ENCODE assay signal across 39 cellular contexts in genomic region chr2:186855216-186855615, GRCh38. TPM values are rescaled to one million over a fixed set of nuclear protein-coding genes. Genes with fewer than 3 reads are reported as not detected.
"Had no signal": no experiment of that assay in that cellular context is flagged by ENCODE, and none has a peak within 500 bp of the region (broad histone marks: within the 10 kb centered on the region; RNA-seq: fewer than 3 reads in every experiment).

No MANE protein-coding gene starts in this region.

- DNase-seq: Karpas-422, Kasumi-1, MG63, MM.1S, MV-4-11, NCI-H1048, NCI-H1092, NCI-H1092 treated with DMSO at 0.1 percent for 48 hours, NCI-H1105, NCI-H1105 treated with DMSO at 0.1 percent for 48 hours, NCI-H1417, NCI-H1417 treated with DMSO at 0.1 percent for 48 hours, NCI-H1436, NCI-H1436 treated with DMSO at 0.1 percent for 48 hours, NCI-H146, NCI-H1694, NCI-H1694 treated with DMSO at 0.1 percent for 48 hours, NCI-H187, NCI-H187 treated with DMSO at 0.1 percent for 48 hours, NCI-H1930, NCI-H2029, NCI-H2029 treated with DMSO at 0.1 percent for 48 hours, NCI-H2081, NCI-H2081 treated with DMSO at 0.1 percent for 48 hours, NCI-H2107, NCI-H2171, NCI-H2171 treated with DMSO at 0.1 percent for 48 hours, NCI-H2227 treated with DMSO at 0.1 percent for 48 hours, NCI-H226, NCI-H345, NCI-H446, NCI-H446 treated with DMSO at 0.1 percent for 48 hours, NCI-H510A, NCI-H510A treated with DMSO at 0.1 percent for 48 hours, NCI-H524, NCI-H524 treated with DMSO at 0.1 percent for 48 hours had no signal

- H3K36me3 ChIP-seq: MG63 had no signal

- H3K9me3 ChIP-seq: MG63 had no signal

- H3K27me3 ChIP-seq: MG63 had no signal

- H3K4me3 ChIP-seq: MG63 had no signal

RNA-seq across cellular contexts. Expression of gene ZSWIM2, which starts 6.2 kb away (rescaled TPM):
- total RNA-seq: M059J, MCF 10A, NCI-H460 had no signal
